ENCODE assay signal across 8 cellular contexts in genomic region chr12:4118017-4118510, GRCh38.
DNase-seq lines count a peak whose midpoint lies in the region; ATAC-seq lines count a peak whose summit lies in the region.

No MANE protein-coding gene starts in this region.

- DNase-seq in Daoy (ENCODE audit: low read depth) (peak; percentile 73), iris pigment epithelial cell (ENCODE audit: low read depth) (peak; percentile 84), NCI-H1105 treated with DMSO at 0.1 percent for 48 hours (lab: John Stamatoyannopoulos, UW) (no peak), NCI-H345 (lab: John Stamatoyannopoulos, UW) (no peak), epidermal melanocyte (ENCODE audit: insufficient read length, low spot score) (no peak)
- DNase-seq in activated CD8-positive, alpha-beta memory T cell treated with anti-CD3 and anti-CD28 coated beads, Interleukin-2, amount 50 U/mL, for 48 hours, result peak; percentile 51

- ATAC-seq in GM19455 (IDR thresholded peaks at IDR 0.05; ENCODE audit: unreplicated experiment) (peak; percentile 34), HG03521 (IDR thresholded peaks at IDR 0.05; ENCODE audit: unreplicated experiment) (peak; percentile 36)

Comparison
In these comparisons a context has a peak if more than half of its experiments do, and no peak if none do; other contexts are left out.
1. DNase-seq: peak in Daoy (single experiment), activated CD8-positive, alpha-beta memory T cell treated with anti-CD3 and anti-CD28 coated beads, Interleukin-2, amount 50 U/mL, for 48 hours (single experiment) and iris pigment epithelial cell (single experiment); none in NCI-H1105 treated with DMSO at 0.1 percent for 48 hours (single experiment), NCI-H345 (single experiment) and epidermal melanocyte (single experiment).